Comparison of ENCODE assay signal across 6 cellular contexts in the genomic region with DNA sequence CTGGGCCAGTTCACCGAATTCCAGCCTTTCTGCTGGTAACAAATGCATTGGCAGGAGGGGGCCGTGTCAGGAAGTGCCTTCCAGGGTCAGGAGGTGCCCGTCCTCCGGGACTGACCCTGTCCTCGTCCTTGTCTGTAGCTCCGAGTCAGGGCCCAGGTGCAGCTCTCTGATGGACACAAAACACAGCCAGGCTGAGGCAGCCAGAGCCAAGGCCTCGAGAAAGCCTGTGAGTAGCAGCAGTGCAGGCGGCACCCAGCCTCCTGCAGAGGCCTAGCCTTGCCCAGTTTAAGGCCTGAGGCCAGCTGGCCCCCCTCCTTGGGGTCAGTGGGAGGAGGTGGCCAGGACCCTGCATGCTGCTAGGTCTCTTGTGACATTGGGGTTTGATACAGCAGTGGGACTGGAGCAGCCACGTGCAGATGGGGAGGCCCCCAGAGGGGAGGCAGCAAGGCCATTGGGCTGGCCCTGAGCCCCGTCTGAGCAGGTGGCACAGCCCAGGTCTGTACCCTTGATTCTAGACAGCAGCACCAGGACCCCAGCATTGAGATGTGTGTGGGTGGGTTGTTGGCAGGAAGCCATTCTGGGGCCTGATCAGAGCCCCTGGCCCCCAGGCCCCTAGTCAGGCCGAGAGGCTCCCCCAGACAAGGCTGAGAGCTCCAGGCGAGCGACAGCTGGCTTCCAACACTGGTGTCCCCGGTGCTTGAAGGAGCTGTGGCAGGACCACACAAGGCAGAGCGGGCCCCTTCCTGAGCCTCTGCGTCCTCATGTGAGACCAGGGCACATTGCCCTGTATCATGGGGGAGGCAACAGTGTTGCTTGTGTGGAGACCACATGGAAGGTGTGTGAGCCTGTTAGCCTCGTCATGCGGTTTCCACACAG.
DNase-seq lines count a peak whose midpoint lies in the region; ATAC-seq, FAIRE-seq and TF ChIP-seq lines count a peak whose summit lies in the region.
"Not testable (repeated sequence)": the region's sequence is repeated elsewhere in the genome, so short reads cannot be mapped to it uniquely, and the experiment has no call there.

No MANE protein-coding gene starts in this region.

- no CpG with 5 or more reads among the region's 18 CpGs for WGBS in trophoblast cell (ENCODE audit: extremely low coverage, insufficient coverage, insufficient read length)

- intact Hi-C loops in kidney (cut with DNase I); mucosa of descending colon (cut with DNase I, micrococcal nuclease): not testable (repeated sequence)

- H4K91ac ChIP-seq in trophoblast cell (ENCODE audit: low read depth, low read length), result not testable (repeated sequence)

- H3K14ac ChIP-seq in trophoblast cell (ENCODE audit: low read length), result not testable (repeated sequence)

- ATAC-seq in mucosa of descending colon, result peak; percentile 5

- not testable (repeated sequence) for H3K27me3 Mint-ChIP-seq in chondrocyte (ENCODE audit: low read depth)

- not testable (repeated sequence) for H2BK12ac ChIP-seq in trophoblast cell (ENCODE audit: low read length)

- not testable (repeated sequence) for H3K4me1 Mint-ChIP-seq in chondrocyte (ENCODE audit: low read depth)

- peak; percentile 42 for FAIRE-seq in HTR-8/SVneo (lab: Jason Lieb, UNC)
- FAIRE-seq in kidney (lab: Jason Lieb, UNC), result not testable (repeated sequence)

- H3K36me3 Mint-ChIP-seq in chondrocyte (ENCODE audit: low read depth), result not testable (repeated sequence)

- H2AK5ac ChIP-seq in trophoblast cell (ENCODE audit: low read length), result not testable (repeated sequence)

- not testable (repeated sequence) for H3K18ac ChIP-seq in trophoblast cell (ENCODE audit: low read length)

- H3K79me1 ChIP-seq in trophoblast cell (ENCODE audit: low read length), result not testable (repeated sequence)

- H3K4me3 Mint-ChIP-seq in chondrocyte (ENCODE audit: unreplicated experiment), result not testable (repeated sequence)

- 0 out of 2 replicates have a peak overlapping the region, but pooled peaks have one; percentile 35 for H3K27ac ChIP-seq in BLaER1
- H3K27ac ChIP-seq in kidney (ENCODE audit: low read depth in 2 of 2, low read length in 2 of 2); trophoblast cell (ENCODE audit: low read depth, low read length): not testable (repeated sequence)

- H2BK120ac ChIP-seq in trophoblast cell (ENCODE audit: insufficient read depth, low read length, poor library complexity), result not testable (repeated sequence)

- H3K27ac Mint-ChIP-seq in chondrocyte (ENCODE audit: unreplicated experiment), result not testable (repeated sequence)

- H3K36me3 ChIP-seq in BLaER1; kidney (ENCODE audit: control insufficient read depth in 1 of 2, insufficient read depth in 2 of 2, low read length in 2 of 2); mucosa of descending colon (ENCODE audit: low read depth); trophoblast cell (ENCODE audit: control insufficient read depth in 1 of 2, insufficient read depth in 2 of 2, low read length in 2 of 2): not testable (repeated sequence)

- not testable (repeated sequence) for DNase-seq in HTR-8/SVneo (ENCODE audit: insufficient read length, low spot score); mucosa of descending colon; trophoblast cell
- DNase-seq in chondrocyte (ENCODE audit: low spot score) (peak; percentile 83), kidney (peak; percentile 66)

- not testable (repeated sequence) for H4K8ac ChIP-seq in trophoblast cell (ENCODE audit: low read depth, low read length)

- H4K12ac ChIP-seq in trophoblast cell (ENCODE audit: low read depth, low read length), result not testable (repeated sequence)

- not testable (repeated sequence) for H3K79me2 ChIP-seq in trophoblast cell (ENCODE audit: control insufficient read depth, insufficient read depth, low read length, poor library complexity)

- H3K4me1 ChIP-seq in BLaER1, result peaks cover 19% of the 10 kb centered on the region
- H3K4me1 ChIP-seq in kidney (ENCODE audit: control insufficient read depth in 1 of 2, insufficient read depth in 1 of 2, low read depth in 1 of 2, low read length in 2 of 2); mucosa of descending colon (ENCODE audit: low read depth); trophoblast cell (ENCODE audit: control insufficient read depth in 1 of 2, insufficient read depth in 2 of 2, low read length in 2 of 2): not testable (repeated sequence)

- not testable (repeated sequence) for H3K4me3 ChIP-seq in BLaER1; kidney (ENCODE audit: low read length in 2 of 2); mucosa of descending colon
- H3K4me3 ChIP-seq in trophoblast cell (ENCODE audit: low read depth, low read length), result peak overlapping the region; percentile 53

- not testable (repeated sequence) for H3K4ac ChIP-seq in trophoblast cell (ENCODE audit: low read depth, low read length)

- H3K4me2 ChIP-seq in BLaER1; trophoblast cell (ENCODE audit: low read length): not testable (repeated sequence)

- not testable (repeated sequence) for H2BK5ac ChIP-seq in trophoblast cell (ENCODE audit: low read depth, low read length, poor library complexity)

- TF ChIP-seq CTCF in chondrocyte (IDR thresholded peaks at IDR 0.05); kidney (IDR thresholded peaks at IDR 0.05; ENCODE audit: borderline replicate concordance, extremely low read depth, insufficient read depth); mucosa of descending colon (IDR thresholded peaks at IDR 0.05): not testable (repeated sequence)

- H3K23ac ChIP-seq in trophoblast cell (ENCODE audit: low read length), result not testable (repeated sequence)

- not testable (repeated sequence) for H3K9me3 Mint-ChIP-seq in chondrocyte (ENCODE audit: low read depth)

- H4K20me1 ChIP-seq in BLaER1, result not testable (repeated sequence)

- H3K9ac ChIP-seq in BLaER1; kidney (ENCODE audit: low read length in 2 of 2); trophoblast cell (ENCODE audit: low read length): not testable (repeated sequence)

- H3K27me3 ChIP-seq in BLaER1; trophoblast cell (ENCODE audit: insufficient read depth, low read length): not testable (repeated sequence)

- not testable (repeated sequence) for H3K9me3 ChIP-seq in BLaER1; kidney (ENCODE audit: control insufficient read depth in 1 of 2, low read length in 2 of 2); mucosa of descending colon
- peaks cover 55% of the 10 kb centered on the region for H3K9me3 ChIP-seq in trophoblast cell (ENCODE audit: insufficient read depth, low read depth, low read length)

- H2AFZ ChIP-seq in trophoblast cell (ENCODE audit: insufficient read depth, low read length, poor library complexity), result not testable (repeated sequence)
